1 cellular context compared by ENCODE assay signal in the genomic region with DNA sequence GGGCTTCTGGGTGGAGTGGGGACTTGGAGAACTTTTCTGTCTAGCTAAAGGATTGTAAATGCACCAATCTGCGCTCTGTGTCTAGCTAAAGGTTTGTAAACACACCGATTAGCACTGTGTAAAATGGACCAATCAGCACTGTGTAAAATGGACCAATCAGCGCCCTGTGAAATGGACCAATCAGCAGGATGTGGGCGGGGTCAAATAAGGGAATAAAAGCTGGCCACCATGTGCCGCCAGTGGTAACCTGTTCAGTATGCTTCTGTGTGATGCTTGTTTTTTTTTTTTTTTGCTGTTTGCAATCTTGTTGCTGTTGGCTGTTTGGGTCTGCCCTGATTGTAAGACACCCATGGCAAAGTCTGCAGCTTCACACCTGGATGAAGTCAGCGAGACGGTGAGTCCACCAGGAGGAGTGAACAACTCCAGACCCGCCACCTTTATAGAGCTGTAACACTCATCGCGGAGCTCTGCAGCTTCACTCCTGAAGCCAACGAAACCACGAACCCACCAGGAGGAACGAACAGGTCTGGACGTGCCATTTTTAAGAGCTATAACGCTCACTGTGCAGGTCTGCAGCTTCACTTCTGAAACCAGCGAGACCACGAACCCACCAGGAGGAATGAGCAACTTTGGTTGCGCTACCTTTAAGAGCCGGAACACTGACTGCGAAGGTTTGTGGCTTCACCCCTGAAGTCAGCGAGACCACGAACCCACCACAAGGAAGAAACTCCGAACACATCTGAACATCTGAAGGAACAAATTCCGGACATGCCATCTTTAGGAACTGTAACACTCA.
TF ChIP-seq lines count a peak whose summit lies in the region.

No MANE protein-coding gene starts in this region.

TF ChIP-seq in K562, 482 proteins besides CTCF, POLR2A, EP300 and RAD21 (continued from another document):
- TF ChIP-seq EHMT2 (IDR thresholded peaks at IDR 0.05) (no peak), NRF1 (conservative IDR thresholded peaks at IDR 0.05 in 1 of 2, IDR thresholded peaks at IDR 0.05 in 1 of 2) (no peak), CC2D1A (IDR thresholded peaks at IDR 0.05) (peak; percentile 49), ZNF121 (CRISPR knock-in tag; conservative IDR thresholded peaks at IDR 0.05) (no peak), NFYB (IDR thresholded peaks at IDR 0.05; ENCODE audit: extremely low read depth, insufficient read length) (peak; percentile 98), RBM17 (IDR thresholded peaks at IDR 0.05; ENCODE audit: borderline replicate concordance, low read depth, low read length) (no peak), POLR3G (IDR thresholded peaks at IDR 0.05; ENCODE audit: extremely low read depth, insufficient read length, insufficient replicate concordance) (no peak), ZNF316 (IDR thresholded peaks at IDR 0.05) (peak; percentile 35), POLR2AphosphoS5 (IDR thresholded peaks at IDR 0.05; ENCODE audit: control insufficient read depth, insufficient read depth, low read depth, low read length) (no peak), PHTF2 (CRISPR knock-in tag; IDR thresholded peaks at IDR 0.05) (no peak), LARP7 (IDR thresholded peaks at IDR 0.05) (no peak), HNRNPH1 (optimal IDR thresholded peaks at IDR 0.05; ENCODE audit: low read depth, low read length) (no peak), ZNF140 (CRISPR knock-in tag; IDR thresholded peaks at IDR 0.05) (no peak), C11orf30 (IDR thresholded peaks at IDR 0.05; ENCODE audit: low read depth) (0 out of 2 replicates have a peak, but pooled peaks have one; percentile 8), HDAC2 (IDR thresholded peaks at IDR 0.05) (no peak), RFX1 (IDR thresholded peaks at IDR 0.05) (no peak), TRIM28 (IDR thresholded peaks at IDR 0.05) (no peak), TBP (optimal IDR thresholded peaks at IDR 0.05; ENCODE audit: low read depth, low read length) (no peak), ADNP (tag; IDR thresholded peaks at IDR 0.05) (no peak), MYC (IDR thresholded peaks at IDR 0.05; ENCODE audit: low read depth, low read length) (0 out of 2 replicates have a peak, but pooled peaks have one; percentile 23), MYC (CRISPR knock-in tag; IDR thresholded peaks at IDR 0.05; ENCODE audit: borderline replicate concordance, low read depth) (no peak), ZBTB1 (CRISPR knock-in tag; IDR thresholded peaks at IDR 0.05; ENCODE audit: borderline replicate concordance, low read depth) (no peak)
- TF ChIP-seq, protein P1, sequence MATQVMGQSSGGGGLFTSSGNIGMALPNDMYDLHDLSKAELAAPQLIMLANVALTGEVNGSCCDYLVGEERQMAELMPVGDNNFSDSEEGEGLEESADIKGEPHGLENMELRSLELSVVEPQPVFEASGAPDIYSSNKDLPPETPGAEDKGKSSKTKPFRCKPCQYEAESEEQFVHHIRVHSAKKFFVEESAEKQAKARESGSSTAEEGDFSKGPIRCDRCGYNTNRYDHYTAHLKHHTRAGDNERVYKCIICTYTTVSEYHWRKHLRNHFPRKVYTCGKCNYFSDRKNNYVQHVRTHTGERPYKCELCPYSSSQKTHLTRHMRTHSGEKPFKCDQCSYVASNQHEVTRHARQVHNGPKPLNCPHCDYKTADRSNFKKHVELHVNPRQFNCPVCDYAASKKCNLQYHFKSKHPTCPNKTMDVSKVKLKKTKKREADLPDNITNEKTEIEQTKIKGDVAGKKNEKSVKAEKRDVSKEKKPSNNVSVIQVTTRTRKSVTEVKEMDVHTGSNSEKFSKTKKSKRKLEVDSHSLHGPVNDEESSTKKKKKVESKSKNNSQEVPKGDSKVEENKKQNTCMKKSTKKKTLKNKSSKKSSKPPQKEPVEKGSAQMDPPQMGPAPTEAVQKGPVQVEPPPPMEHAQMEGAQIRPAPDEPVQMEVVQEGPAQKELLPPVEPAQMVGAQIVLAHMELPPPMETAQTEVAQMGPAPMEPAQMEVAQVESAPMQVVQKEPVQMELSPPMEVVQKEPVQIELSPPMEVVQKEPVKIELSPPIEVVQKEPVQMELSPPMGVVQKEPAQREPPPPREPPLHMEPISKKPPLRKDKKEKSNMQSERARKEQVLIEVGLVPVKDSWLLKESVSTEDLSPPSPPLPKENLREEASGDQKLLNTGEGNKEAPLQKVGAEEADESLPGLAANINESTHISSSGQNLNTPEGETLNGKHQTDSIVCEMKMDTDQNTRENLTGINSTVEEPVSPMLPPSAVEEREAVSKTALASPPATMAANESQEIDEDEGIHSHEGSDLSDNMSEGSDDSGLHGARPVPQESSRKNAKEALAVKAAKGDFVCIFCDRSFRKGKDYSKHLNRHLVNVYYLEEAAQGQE (CRISPR knock-in tag; IDR thresholded peaks at IDR 0.05; ENCODE audit: low read depth), result no peak
- TF ChIP-seq, protein P2, sequence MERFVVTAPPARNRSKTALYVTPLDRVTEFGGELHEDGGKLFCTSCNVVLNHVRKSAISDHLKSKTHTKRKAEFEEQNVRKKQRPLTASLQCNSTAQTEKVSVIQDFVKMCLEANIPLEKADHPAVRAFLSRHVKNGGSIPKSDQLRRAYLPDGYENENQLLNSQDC (CRISPR knock-in tag; IDR thresholded peaks at IDR 0.05), result no peak
- TF ChIP-seq, protein P3, sequence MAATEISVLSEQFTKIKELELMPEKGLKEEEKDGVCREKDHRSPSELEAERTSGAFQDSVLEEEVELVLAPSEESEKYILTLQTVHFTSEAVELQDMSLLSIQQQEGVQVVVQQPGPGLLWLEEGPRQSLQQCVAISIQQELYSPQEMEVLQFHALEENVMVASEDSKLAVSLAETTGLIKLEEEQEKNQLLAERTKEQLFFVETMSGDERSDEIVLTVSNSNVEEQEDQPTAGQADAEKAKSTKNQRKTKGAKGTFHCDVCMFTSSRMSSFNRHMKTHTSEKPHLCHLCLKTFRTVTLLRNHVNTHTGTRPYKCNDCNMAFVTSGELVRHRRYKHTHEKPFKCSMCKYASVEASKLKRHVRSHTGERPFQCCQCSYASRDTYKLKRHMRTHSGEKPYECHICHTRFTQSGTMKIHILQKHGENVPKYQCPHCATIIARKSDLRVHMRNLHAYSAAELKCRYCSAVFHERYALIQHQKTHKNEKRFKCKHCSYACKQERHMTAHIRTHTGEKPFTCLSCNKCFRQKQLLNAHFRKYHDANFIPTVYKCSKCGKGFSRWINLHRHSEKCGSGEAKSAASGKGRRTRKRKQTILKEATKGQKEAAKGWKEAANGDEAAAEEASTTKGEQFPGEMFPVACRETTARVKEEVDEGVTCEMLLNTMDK (IDR thresholded peaks at IDR 0.05; ENCODE audit: borderline replicate concordance, insufficient read depth, low read depth, low read length, poor library complexity, severe bottlenecking), result no peak
- TF ChIP-seq, protein P4, sequence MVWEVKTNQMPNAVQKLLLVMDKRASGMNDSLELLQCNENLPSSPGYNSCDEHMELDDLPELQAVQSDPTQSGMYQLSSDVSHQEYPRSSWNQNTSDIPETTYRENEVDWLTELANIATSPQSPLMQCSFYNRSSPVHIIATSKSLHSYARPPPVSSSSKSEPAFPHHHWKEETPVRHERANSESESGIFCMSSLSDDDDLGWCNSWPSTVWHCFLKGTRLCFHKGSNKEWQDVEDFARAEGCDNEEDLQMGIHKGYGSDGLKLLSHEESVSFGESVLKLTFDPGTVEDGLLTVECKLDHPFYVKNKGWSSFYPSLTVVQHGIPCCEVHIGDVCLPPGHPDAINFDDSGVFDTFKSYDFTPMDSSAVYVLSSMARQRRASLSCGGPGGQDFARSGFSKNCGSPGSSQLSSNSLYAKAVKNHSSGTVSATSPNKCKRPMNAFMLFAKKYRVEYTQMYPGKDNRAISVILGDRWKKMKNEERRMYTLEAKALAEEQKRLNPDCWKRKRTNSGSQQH (CRISPR knock-in tag; IDR thresholded peaks at IDR 0.05), result no peak
- TF ChIP-seq, protein P5, sequence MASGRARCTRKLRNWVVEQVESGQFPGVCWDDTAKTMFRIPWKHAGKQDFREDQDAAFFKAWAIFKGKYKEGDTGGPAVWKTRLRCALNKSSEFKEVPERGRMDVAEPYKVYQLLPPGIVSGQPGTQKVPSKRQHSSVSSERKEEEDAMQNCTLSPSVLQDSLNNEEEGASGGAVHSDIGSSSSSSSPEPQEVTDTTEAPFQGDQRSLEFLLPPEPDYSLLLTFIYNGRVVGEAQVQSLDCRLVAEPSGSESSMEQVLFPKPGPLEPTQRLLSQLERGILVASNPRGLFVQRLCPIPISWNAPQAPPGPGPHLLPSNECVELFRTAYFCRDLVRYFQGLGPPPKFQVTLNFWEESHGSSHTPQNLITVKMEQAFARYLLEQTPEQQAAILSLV (tag; IDR thresholded peaks at IDR 0.05), result no peak
- TF ChIP-seq, protein P6, sequence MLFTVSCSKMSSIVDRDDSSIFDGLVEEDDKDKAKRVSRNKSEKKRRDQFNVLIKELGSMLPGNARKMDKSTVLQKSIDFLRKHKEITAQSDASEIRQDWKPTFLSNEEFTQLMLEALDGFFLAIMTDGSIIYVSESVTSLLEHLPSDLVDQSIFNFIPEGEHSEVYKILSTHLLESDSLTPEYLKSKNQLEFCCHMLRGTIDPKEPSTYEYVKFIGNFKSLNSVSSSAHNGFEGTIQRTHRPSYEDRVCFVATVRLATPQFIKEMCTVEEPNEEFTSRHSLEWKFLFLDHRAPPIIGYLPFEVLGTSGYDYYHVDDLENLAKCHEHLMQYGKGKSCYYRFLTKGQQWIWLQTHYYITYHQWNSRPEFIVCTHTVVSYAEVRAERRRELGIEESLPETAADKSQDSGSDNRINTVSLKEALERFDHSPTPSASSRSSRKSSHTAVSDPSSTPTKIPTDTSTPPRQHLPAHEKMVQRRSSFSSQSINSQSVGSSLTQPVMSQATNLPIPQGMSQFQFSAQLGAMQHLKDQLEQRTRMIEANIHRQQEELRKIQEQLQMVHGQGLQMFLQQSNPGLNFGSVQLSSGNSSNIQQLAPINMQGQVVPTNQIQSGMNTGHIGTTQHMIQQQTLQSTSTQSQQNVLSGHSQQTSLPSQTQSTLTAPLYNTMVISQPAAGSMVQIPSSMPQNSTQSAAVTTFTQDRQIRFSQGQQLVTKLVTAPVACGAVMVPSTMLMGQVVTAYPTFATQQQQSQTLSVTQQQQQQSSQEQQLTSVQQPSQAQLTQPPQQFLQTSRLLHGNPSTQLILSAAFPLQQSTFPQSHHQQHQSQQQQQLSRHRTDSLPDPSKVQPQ (CRISPR knock-in tag; IDR thresholded peaks at IDR 0.05; ENCODE audit: borderline replicate concordance), result no peak
- TF ChIP-seq, protein P7, sequence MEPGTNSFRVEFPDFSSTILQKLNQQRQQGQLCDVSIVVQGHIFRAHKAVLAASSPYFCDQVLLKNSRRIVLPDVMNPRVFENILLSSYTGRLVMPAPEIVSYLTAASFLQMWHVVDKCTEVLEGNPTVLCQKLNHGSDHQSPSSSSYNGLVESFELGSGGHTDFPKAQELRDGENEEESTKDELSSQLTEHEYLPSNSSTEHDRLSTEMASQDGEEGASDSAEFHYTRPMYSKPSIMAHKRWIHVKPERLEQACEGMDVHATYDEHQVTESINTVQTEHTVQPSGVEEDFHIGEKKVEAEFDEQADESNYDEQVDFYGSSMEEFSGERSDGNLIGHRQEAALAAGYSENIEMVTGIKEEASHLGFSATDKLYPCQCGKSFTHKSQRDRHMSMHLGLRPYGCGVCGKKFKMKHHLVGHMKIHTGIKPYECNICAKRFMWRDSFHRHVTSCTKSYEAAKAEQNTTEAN (CRISPR knock-in tag; IDR thresholded peaks at IDR 0.05), result no peak
- TF ChIP-seq, protein P8, sequence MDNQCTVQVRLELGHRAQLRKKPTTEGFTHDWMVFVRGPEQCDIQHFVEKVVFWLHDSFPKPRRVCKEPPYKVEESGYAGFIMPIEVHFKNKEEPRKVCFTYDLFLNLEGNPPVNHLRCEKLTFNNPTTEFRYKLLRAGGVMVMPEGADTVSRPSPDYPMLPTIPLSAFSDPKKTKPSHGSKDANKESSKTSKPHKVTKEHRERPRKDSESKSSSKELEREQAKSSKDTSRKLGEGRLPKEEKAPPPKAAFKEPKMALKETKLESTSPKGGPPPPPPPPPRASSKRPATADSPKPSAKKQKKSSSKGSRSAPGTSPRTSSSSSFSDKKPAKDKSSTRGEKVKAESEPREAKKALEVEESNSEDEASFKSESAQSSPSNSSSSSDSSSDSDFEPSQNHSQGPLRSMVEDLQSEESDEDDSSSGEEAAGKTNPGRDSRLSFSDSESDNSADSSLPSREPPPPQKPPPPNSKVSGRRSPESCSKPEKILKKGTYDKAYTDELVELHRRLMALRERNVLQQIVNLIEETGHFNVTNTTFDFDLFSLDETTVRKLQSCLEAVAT (IDR thresholded peaks at IDR 0.05), result no peak
